Comparison of ENCODE assay signal across 11 cellular contexts in genomic region chr16:678209-678857, GRCh38. TPM values are rescaled to one million over a fixed set of nuclear protein-coding genes. Genes with fewer than 3 reads are reported as not detected.
DNase-seq lines count a peak whose midpoint lies in the region; ATAC-seq and TF ChIP-seq lines count a peak whose summit lies in the region.
"Had no signal": no experiment of that assay in that cellular context is flagged by ENCODE, and none has a peak within 500 bp of the region (broad histone marks: within the 10 kb centered on the region; RNA-seq: fewer than 3 reads in every experiment).

No MANE protein-coding gene starts in this region.

- BruUV-seq in OCI-LY7 (replicated peaks; lab: Mats Ljungman, UMichigan) = no TSS peak

- no peaks in the 10 kb centered on the region for H3K9me2 ChIP-seq in OCI-LY7 (ENCODE audit: insufficient read depth, low read length)

- peak overlapping the region; percentile 64 for H3K27ac Mint-ChIP-seq in CD4-positive, alpha-beta T cell

- H3K36me3 Mint-ChIP-seq in CD4-positive, alpha-beta T cell (ENCODE audit: low read depth) = peaks cover 23% of the 10 kb centered on the region

- H3K4me1 Mint-ChIP-seq in CD4-positive, alpha-beta T cell (ENCODE audit: low read depth) = peaks cover 26% of the 10 kb centered on the region

- no peak overlapping the region for H3K4me2 ChIP-seq in OCI-LY7 (ENCODE audit: low read length)

- peaks cover 39% of the 10 kb centered on the region for H3K4me1 ChIP-seq in NT2/D1 (ENCODE audit: insufficient read depth, insufficient read length)
- peaks cover 31% of the 10 kb centered on the region for H3K4me1 ChIP-seq in OCI-LY7 (ENCODE audit: insufficient read depth, low read length, poor library complexity, severe bottlenecking)

- peak overlapping the region; percentile 63 for H3K9ac ChIP-seq in NT2/D1 (ENCODE audit: insufficient read length, low read depth)

- no peak overlapping the region for H3K4me3 ChIP-seq in NT2/D1 (ENCODE audit: insufficient read length, low read depth)
- H3K4me3 ChIP-seq in fibroblast of villous mesenchyme (ENCODE audit: low read depth, low read length) = peak overlapping the region; percentile 67
- H3K4me3 ChIP-seq in OCI-LY7 (ENCODE audit: low read depth, low read length, poor library complexity, severe bottlenecking) = no peak overlapping the region

- intact Hi-C loops in CD4-positive, alpha-beta T cell (cut with DNase I, micrococcal nuclease) = no loop called here
- intact Hi-C loops in OCI-LY7 (cut with micrococcal nuclease; ENCODE audit: unreplicated experiment) = no loop called here

- no peaks in the 10 kb centered on the region for H3K27me3 Mint-ChIP-seq in CD4-positive, alpha-beta T cell

- H3K27me3 ChIP-seq in CD4-positive, alpha-beta T cell (ENCODE audit: control insufficient read depth, insufficient read depth, low read length) = peaks cover 12% of the 10 kb centered on the region
- peaks cover 11% of the 10 kb centered on the region for H3K27me3 ChIP-seq in NT2/D1 (ENCODE audit: insufficient read depth, insufficient read length)
- H3K27me3 ChIP-seq: uterus had no signal

- H3K4me3 Mint-ChIP-seq in CD4-positive, alpha-beta T cell = peak overlapping the region; percentile 87

- no peak overlapping the region for H2AFZ ChIP-seq in OCI-LY7 (ENCODE audit: low read length)

- TF ChIP-seq CTCF in CD4-positive, alpha-beta T cell (IDR thresholded peaks at IDR 0.05) = no peak
- TF ChIP-seq CTCF in fibroblast of villous mesenchyme (IDR thresholded peaks at IDR 0.05; ENCODE audit: insufficient read depth, low read depth, low read length) = no peak
- TF ChIP-seq CTCF in OCI-LY7 (conservative IDR thresholded peaks at IDR 0.05; ENCODE audit: low read length) = no peak

- H3K27ac ChIP-seq in CD4-positive, alpha-beta T cell (ENCODE audit: low read depth, low read length) = no peak overlapping the region
- H3K27ac ChIP-seq in OCI-LY7 (ENCODE audit: low read depth, low read length, poor library complexity, severe bottlenecking) = no peak overlapping the region

- no peak for ATAC-seq in CD4-positive, alpha-beta T cell (ENCODE audit: poor library complexity)

- peaks cover 5% of the 10 kb centered on the region; the same call in 1 of the 2 replicates for H4K20me1 ChIP-seq in OCI-LY7 (ENCODE audit: insufficient read depth, low read length)

- H3K36me3 ChIP-seq in NT2/D1 (ENCODE audit: insufficient read depth, insufficient read length, low read length) = peaks cover 41% of the 10 kb centered on the region
- H3K36me3 ChIP-seq in OCI-LY7 (ENCODE audit: insufficient read depth, low read length) = peaks cover 32% of the 10 kb centered on the region
- H3K36me3 ChIP-seq: uterus had no signal

- POLR2A ChIA-PET in CD4-positive, alpha-beta T cell (lab: Charles Lee) = interaction anchor here (1.3 to 4.8 kb wide), 4 partner anchors 10 to 42 kb away, joined by 3 to 55 read pairs (median 21); partner anchors contain the start of genes RHOT2 and WDR24
- POLR2A ChIA-PET in OCI-LY7 (lab: Charles Lee) = interaction anchor here (1.2 kb wide), 1 partner anchor 8 kb away, joined by 4 read pairs; no protein-coding TSS in a partner anchor

- DNase-seq in CD4-positive, alpha-beta T cell = no peak
- DNase-seq in NT2/D1 (ENCODE audit: low read depth, low spot score) (no peak), fibroblast of villous mesenchyme (ENCODE audit: low read depth) (no peak), MV-4-11 (lab: John Stamatoyannopoulos, UW) (no peak), OCI-LY7 (ENCODE audit: low spot score) (no peak)
- no peak for DNase-seq in stimulated activated naive CD4-positive, alpha-beta T cell treated with Interleukin-2 at 50 U/mL for 16 hours (lab: John Stamatoyannopoulos, UW)
- DNase-seq: activated naive CD4-positive, alpha-beta T cell treated with anti-CD3 and anti-CD28 coated beads, Interleukin-2, amount 10 ng/mL, durations not matched to agents 7 days and 5 days; NCI-H2081 treated with DMSO at 0.1 percent for 48 hours; stimulated activated CD4-positive, alpha-beta T cell treated with anti-CD3 and anti-CD28 coated beads, Interleukin-4, amount 100 ng/mL, for 1 hour; uterus had no signal

- no peaks in the 10 kb centered on the region for H3K9me3 Mint-ChIP-seq in CD4-positive, alpha-beta T cell
- H3K9me3 Mint-ChIP-seq: activated naive CD4-positive, alpha-beta T cell treated with anti-CD3 and anti-CD28 coated beads, Interleukin-2, amount 10 ng/mL, durations not matched to agents 7 days and 5 days; brain had no signal

- no peaks in the 10 kb centered on the region for H3K9me3 ChIP-seq in CD4-positive, alpha-beta T cell (ENCODE audit: control insufficient read depth, low read length)
- H3K9me3 ChIP-seq in NT2/D1 (ENCODE audit: insufficient read depth, low read length) (no peaks in the 10 kb centered on the region), OCI-LY7 (ENCODE audit: low read length) (no peaks in the 10 kb centered on the region)
- H3K9me3 ChIP-seq: uterus had no signal

- peaks cover 20% of the 10 kb centered on the region; the same call in 1 of the 2 replicates for H3K79me2 ChIP-seq in OCI-LY7 (ENCODE audit: insufficient read depth, low read depth, low read length)

- CTCF ChIA-PET in CD4-positive, alpha-beta T cell (lab: Charles Lee) = interaction anchor here (1.2 kb wide), 1 partner anchor 10 kb away, joined by 3 read pairs; the partner anchor contains the start of gene RHOT2
- CTCF ChIA-PET in OCI-LY7 (lab: Charles Lee; ENCODE audit: unreplicated experiment) = interaction anchor here (0.6 kb wide), 1 partner anchor 110 kb away, joined by 3 read pairs; no protein-coding TSS in a partner anchor

RNA-seq across cellular contexts. Expression of gene STUB1, which starts 1.9 kb away (rescaled TPM):
- total RNA-seq in CD4-positive, alpha-beta T cell = 10 to 100 TPM; 46.9 to 53.9 TPM
- total RNA-seq in fibroblast of villous mesenchyme (100 and 113 TPM in 2 replicates), OCI-LY7 (2022) (72.4 and 78.6 TPM in 2 replicates)
- total RNA-seq in OCI-LY7 (2014; rRNA removed; shearing (Covaris generic)) = 85.5 and 111 TPM in 2 replicates

RNA-seq across cellular contexts. Expression of gene RHBDL1, which starts 2.9 kb away (rescaled TPM):
- total RNA-seq in CD4-positive, alpha-beta T cell = 1 to 10 TPM; 6.6 to 6.9 TPM
- total RNA-seq in fibroblast of villous mesenchyme (1.3 and 1.9 TPM in 2 replicates), OCI-LY7 (2022) (3.6 and 4.2 TPM in 2 replicates)
- 3.8 and 4.2 TPM in 2 replicates for total RNA-seq in OCI-LY7 (2014; rRNA removed; shearing (Covaris generic))

RNA-seq across cellular contexts. Expression of gene JMJD8, which starts 5.8 kb away (rescaled TPM):
- total RNA-seq in CD4-positive, alpha-beta T cell = 10 to 100 TPM; 22.0 to 23.6 TPM
- 35.4 and 36.3 TPM in 2 replicates for total RNA-seq in fibroblast of villous mesenchyme
- 70.6 and 82.3 TPM in 2 replicates for total RNA-seq in OCI-LY7 (2014; rRNA removed; shearing (Covaris generic))
- 46.8 and 48.7 TPM in 2 replicates for total RNA-seq in OCI-LY7 (2022)

RNA-seq across cellular contexts. Expression of gene RHOT2, which starts 10.4 kb away (rescaled TPM):
- total RNA-seq in CD4-positive, alpha-beta T cell = 100 to 1,000 TPM; 202 to 209 TPM
- total RNA-seq in fibroblast of villous mesenchyme (44.0 and 53.1 TPM in 2 replicates), OCI-LY7 (2022) (129 and 133 TPM in 2 replicates)
- 129 and 136 TPM in 2 replicates for total RNA-seq in OCI-LY7 (2014; rRNA removed; shearing (Covaris generic))

RNA-seq across cellular contexts. Expression of gene WDR24, which starts 11.9 kb away (rescaled TPM):
- total RNA-seq in CD4-positive, alpha-beta T cell = 10 to 100 TPM; 12.1 to 12.6 TPM
- total RNA-seq in fibroblast of villous mesenchyme (8.2 and 9.0 TPM in 2 replicates), OCI-LY7 (2022) (24.0 and 28.9 TPM in 2 replicates)
- total RNA-seq in OCI-LY7 (2014; rRNA removed; shearing (Covaris generic)) = 10.3 and 11.6 TPM in 2 replicates
